In the genomic region with DNA sequence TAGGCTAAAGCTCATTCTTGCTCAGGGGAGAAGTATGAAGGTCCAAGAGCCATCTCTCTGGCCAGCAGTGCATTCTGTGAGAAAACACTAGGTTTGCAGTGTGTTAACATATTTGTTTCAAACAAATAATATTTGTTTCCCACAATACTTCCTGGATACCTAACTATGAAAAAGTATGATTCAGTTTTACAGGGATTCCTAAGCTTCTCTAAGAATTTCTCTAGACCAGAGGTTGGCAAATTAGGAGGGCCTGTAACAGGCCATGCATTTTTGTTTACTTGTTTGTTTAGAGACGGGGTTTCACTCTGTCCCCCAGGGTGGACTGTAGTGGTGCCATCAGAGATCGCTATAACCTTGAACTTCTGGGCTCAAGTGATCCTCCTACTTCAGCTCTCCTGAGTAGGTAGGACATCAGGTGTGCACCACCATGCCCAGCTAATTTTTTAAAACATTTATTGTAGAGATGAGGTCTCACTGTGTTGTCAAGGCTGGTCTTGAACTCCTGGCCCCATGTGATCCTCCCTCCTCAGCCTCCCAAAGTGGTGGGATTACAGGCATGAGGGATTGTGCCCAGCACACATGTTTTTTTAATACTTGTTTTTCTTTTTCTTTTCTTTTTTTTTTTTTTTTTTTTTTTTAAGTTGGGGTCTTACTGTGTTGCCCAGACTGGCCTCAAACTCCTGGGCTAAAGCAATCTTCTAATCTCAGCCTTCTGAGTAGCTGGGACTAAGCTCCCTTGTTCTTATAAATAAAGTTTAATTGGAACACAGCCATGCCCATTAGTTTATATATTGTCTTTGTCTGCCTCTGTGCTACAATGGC, we compare ENCODE assay signal across 17 cellular contexts.
DNase-seq lines count a peak whose midpoint lies in the region; ATAC-seq and TF ChIP-seq lines count a peak whose summit lies in the region.
"Had no signal": no experiment of that assay in that cellular context is flagged by ENCODE, and none has a peak within 500 bp of the region (broad histone marks: within the 10 kb centered on the region; RNA-seq: fewer than 3 reads in every experiment).

No MANE protein-coding gene starts in this region.

- TF ChIP-seq CTCF in WTC11 (IDR thresholded peaks at IDR 0.05) (no peak), smooth muscle cell (IDR thresholded peaks at IDR 0.05; ENCODE audit: borderline replicate concordance, insufficient read depth, poor library complexity, severe bottlenecking) (no peak)

- H3K27ac Mint-ChIP-seq in WTC11 = peak overlapping the region; percentile 83; the same call in 1 of the 2 replicates
- H3K27ac Mint-ChIP-seq: activated B cell treated with CpG ODN at 0.5 μM for 24 hours, T-helper 17 cell had no signal

- WGBS in HUES64 = 91% methylated on average over 2 of the region's 2 CpGs
- 78% methylated on average over 2 of the region's 2 CpGs for WGBS in smooth muscle cell (ENCODE audit: low lambda C conversion rate)

- H3K9ac ChIP-seq in HUES64 (ENCODE audit: low read depth, low read length) = no peak overlapping the region
- H3K9ac ChIP-seq in smooth muscle cell (ENCODE audit: low read depth) = no peak overlapping the region
- H3K9ac ChIP-seq: BLaER1 treated with 17β-estradiol and CSF1 and Interleukin-3, amounts not matched to agents 10 nM and 100 nM; KMS-11 had no signal

- no peaks in the 10 kb centered on the region for H3K36me3 Mint-ChIP-seq in WTC11

- H3K4me3 ChIP-seq in HUES64 (ENCODE audit: low read length) = no peak overlapping the region
- no peak overlapping the region for H3K4me3 ChIP-seq in smooth muscle cell
- H3K4me3 ChIP-seq: BLaER1 treated with 17β-estradiol and CSF1 and Interleukin-3, amounts not matched to agents 10 nM and 100 nM had no signal

- H3K9me3 ChIP-seq in HUES64 (ENCODE audit: insufficient read depth, low read depth, low read length) (no peaks in the 10 kb centered on the region), smooth muscle cell (replicated peaks; ENCODE audit: low read depth) (no peaks in the 10 kb centered on the region)
- H3K9me3 ChIP-seq: BLaER1 treated with 17β-estradiol and CSF1 and Interleukin-3, amounts not matched to agents 10 nM and 100 nM had no signal

- H3K4me1 Mint-ChIP-seq in WTC11 = peaks cover 38% of the 10 kb centered on the region
- H3K4me1 Mint-ChIP-seq: activated B cell treated with CpG ODN at 0.5 μM for 24 hours, T-helper 17 cell had no signal

- POLR2A ChIA-PET in WTC11 (lab: Charles Lee) = no interaction called here

- H3K27me3 ChIP-seq in HUES64 (ENCODE audit: insufficient read depth, low read length) (no peaks in the 10 kb centered on the region), smooth muscle cell (ENCODE audit: low read depth) (no peaks in the 10 kb centered on the region)
- H3K27me3 ChIP-seq: BLaER1 treated with 17β-estradiol and CSF1 and Interleukin-3, amounts not matched to agents 10 nM and 100 nM had no signal

- intact Hi-C loops in left colon (cut with DNase I, micrococcal nuclease) = no loop called here

- peak overlapping the region; percentile 35 for H2AFZ ChIP-seq in smooth muscle cell (ENCODE audit: low read depth)

- ATAC-seq in WTC11 (no peak), left colon (no peak)
- ATAC-seq: T-helper 17 cell had no signal

- H3K4me1 ChIP-seq in HUES64 (ENCODE audit: insufficient read depth, low read length) (peaks cover 41% of the 10 kb centered on the region), smooth muscle cell (ENCODE audit: low read depth) (peaks cover 40% of the 10 kb centered on the region)

- DNase-seq in WTC11 (ENCODE audit: low spot score) (no peak), iris pigment epithelial cell (ENCODE audit: low read depth) (peak; percentile 23), smooth muscle cell (lab: John Stamatoyannopoulos, UW; ENCODE audit: unreplicated experiment) (no peak), left colon (no peak), HPDE6-E6E7 (ENCODE audit: extremely low spot score) (no peak)
- DNase-seq in stimulated activated CD4-positive, alpha-beta T cell treated with anti-CD3 and anti-CD28 coated beads, Interleukin-4, amount 100 ng/mL, for 4 hours = no peak
- DNase-seq: activated B cell treated with CpG ODN at 0.5 μM for 24 hours; anterior cingulate cortex; DMS79; NCI-H1417 treated with DMSO at 0.1 percent for 48 hours; occipital lobe; Right ventricle myocardium superior; stimulated activated CD4-positive, alpha-beta T cell treated with anti-CD3 and anti-CD28 coated beads, Interleukin-4, amount 100 ng/mL, for 24 hours; T-helper 17 cell had no signal

- H3K27ac ChIP-seq in HUES64 (ENCODE audit: low read depth, low read length) (peak overlapping the region; percentile 49), smooth muscle cell (ENCODE audit: low read depth) (peak overlapping the region; percentile 89)
- H3K27ac ChIP-seq: BLaER1 treated with 17β-estradiol and CSF1 and Interleukin-3, amounts not matched to agents 10 nM and 100 nM; KMS-11 had no signal

- H4K20me1 ChIP-seq in smooth muscle cell (ENCODE audit: low read depth) = no peaks in the 10 kb centered on the region
- H4K20me1 ChIP-seq: BLaER1 treated with 17β-estradiol and CSF1 and Interleukin-3, amounts not matched to agents 10 nM and 100 nM had no signal

- H3F3A ChIP-seq in smooth muscle cell (ENCODE audit: low read depth) = peaks cover 16% of the 10 kb centered on the region

- CTCF ChIA-PET in WTC11 (lab: Charles Lee) = interaction anchor here (1.1 to 2.2 kb wide), 2 partner anchors 101 to 141 kb away, joined by 3 to 9 read pairs; no protein-coding TSS in a partner anchor

- no peaks in the 10 kb centered on the region for H3K79me2 ChIP-seq in smooth muscle cell (ENCODE audit: low read depth)

- H3K36me3 ChIP-seq in HUES64 (ENCODE audit: insufficient read depth, low read length) = no peaks in the 10 kb centered on the region
- no peaks in the 10 kb centered on the region for H3K36me3 ChIP-seq in smooth muscle cell (ENCODE audit: low read depth)
- H3K36me3 ChIP-seq: BLaER1 treated with 17β-estradiol and CSF1 and Interleukin-3, amounts not matched to agents 10 nM and 100 nM had no signal

- no peaks in the 10 kb centered on the region for H3K9me3 Mint-ChIP-seq in WTC11
- H3K9me3 Mint-ChIP-seq: activated B cell treated with CpG ODN at 0.5 μM for 24 hours had no signal

- no peaks in the 10 kb centered on the region for H3K27me3 Mint-ChIP-seq in WTC11 (ENCODE audit: low read depth)
- H3K27me3 Mint-ChIP-seq: activated B cell treated with CpG ODN at 0.5 μM for 24 hours had no signal

- H3K4me2 ChIP-seq in smooth muscle cell = no peak overlapping the region
- H3K4me2 ChIP-seq: BLaER1 treated with 17β-estradiol and CSF1 and Interleukin-3, amounts not matched to agents 10 nM and 100 nM; KMS-11 had no signal

- no peak overlapping the region for H3K4me3 Mint-ChIP-seq in WTC11
- H3K4me3 Mint-ChIP-seq: activated B cell treated with CpG ODN at 0.5 μM for 24 hours, T-helper 17 cell had no signal

TF ChIP-seq in WTC11, 78 proteins besides CTCF, POLR2A, EP300 and RAD21 (continues in another document):
- no peak for TF ChIP-seq KAT7 (CRISPR knock-in tag; IDR thresholded peaks at IDR 0.05; ENCODE audit: borderline replicate concordance)
- TF ChIP-seq CREM (CRISPR knock-in tag; IDR thresholded peaks at IDR 0.05) = no peak
- TF ChIP-seq ZNF232 (CRISPR knock-in tag; IDR thresholded peaks at IDR 0.05) = no peak
- TF ChIP-seq, protein P1, sequence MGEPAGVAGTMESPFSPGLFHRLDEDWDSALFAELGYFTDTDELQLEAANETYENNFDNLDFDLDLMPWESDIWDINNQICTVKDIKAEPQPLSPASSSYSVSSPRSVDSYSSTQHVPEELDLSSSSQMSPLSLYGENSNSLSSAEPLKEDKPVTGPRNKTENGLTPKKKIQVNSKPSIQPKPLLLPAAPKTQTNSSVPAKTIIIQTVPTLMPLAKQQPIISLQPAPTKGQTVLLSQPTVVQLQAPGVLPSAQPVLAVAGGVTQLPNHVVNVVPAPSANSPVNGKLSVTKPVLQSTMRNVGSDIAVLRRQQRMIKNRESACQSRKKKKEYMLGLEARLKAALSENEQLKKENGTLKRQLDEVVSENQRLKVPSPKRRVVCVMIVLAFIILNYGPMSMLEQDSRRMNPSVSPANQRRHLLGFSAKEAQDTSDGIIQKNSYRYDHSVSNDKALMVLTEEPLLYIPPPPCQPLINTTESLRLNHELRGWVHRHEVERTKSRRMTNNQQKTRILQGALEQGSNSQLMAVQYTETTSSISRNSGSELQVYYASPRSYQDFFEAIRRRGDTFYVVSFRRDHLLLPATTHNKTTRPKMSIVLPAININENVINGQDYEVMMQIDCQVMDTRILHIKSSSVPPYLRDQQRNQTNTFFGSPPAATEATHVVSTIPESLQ (CRISPR knock-in tag; IDR thresholded peaks at IDR 0.05) = no peak
- TF ChIP-seq ZNF263 (CRISPR knock-in tag; IDR thresholded peaks at IDR 0.05; ENCODE audit: low read depth) = no peak
- TF ChIP-seq ZNF396 (CRISPR knock-in tag; IDR thresholded peaks at IDR 0.05; ENCODE audit: borderline replicate concordance) = no peak
- TF ChIP-seq, protein P2, sequence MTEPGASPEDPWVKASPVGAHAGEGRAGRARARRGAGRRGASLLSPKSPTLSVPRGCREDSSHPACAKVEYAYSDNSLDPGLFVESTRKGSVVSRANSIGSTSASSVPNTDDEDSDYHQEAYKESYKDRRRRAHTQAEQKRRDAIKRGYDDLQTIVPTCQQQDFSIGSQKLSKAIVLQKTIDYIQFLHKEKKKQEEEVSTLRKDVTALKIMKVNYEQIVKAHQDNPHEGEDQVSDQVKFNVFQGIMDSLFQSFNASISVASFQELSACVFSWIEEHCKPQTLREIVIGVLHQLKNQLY (CRISPR knock-in tag; IDR thresholded peaks at IDR 0.05) = no peak
- no peak for TF ChIP-seq SMAD4 (CRISPR knock-in tag; IDR thresholded peaks at IDR 0.05)
- TF ChIP-seq HMGA2 (CRISPR knock-in tag; IDR thresholded peaks at IDR 0.05) = no peak
- no peak for TF ChIP-seq EMX1 (CRISPR knock-in tag; IDR thresholded peaks at IDR 0.05)
- TF ChIP-seq, protein P3, sequence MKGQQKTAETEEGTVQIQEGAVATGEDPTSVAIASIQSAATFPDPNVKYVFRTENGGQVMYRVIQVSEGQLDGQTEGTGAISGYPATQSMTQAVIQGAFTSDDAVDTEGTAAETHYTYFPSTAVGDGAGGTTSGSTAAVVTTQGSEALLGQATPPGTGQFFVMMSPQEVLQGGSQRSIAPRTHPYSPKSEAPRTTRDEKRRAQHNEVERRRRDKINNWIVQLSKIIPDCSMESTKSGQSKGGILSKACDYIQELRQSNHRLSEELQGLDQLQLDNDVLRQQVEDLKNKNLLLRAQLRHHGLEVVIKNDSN (CRISPR knock-in tag; IDR thresholded peaks at IDR 0.05) = no peak
